ENCODE assay signal across 1 cellular context in the genomic region with DNA sequence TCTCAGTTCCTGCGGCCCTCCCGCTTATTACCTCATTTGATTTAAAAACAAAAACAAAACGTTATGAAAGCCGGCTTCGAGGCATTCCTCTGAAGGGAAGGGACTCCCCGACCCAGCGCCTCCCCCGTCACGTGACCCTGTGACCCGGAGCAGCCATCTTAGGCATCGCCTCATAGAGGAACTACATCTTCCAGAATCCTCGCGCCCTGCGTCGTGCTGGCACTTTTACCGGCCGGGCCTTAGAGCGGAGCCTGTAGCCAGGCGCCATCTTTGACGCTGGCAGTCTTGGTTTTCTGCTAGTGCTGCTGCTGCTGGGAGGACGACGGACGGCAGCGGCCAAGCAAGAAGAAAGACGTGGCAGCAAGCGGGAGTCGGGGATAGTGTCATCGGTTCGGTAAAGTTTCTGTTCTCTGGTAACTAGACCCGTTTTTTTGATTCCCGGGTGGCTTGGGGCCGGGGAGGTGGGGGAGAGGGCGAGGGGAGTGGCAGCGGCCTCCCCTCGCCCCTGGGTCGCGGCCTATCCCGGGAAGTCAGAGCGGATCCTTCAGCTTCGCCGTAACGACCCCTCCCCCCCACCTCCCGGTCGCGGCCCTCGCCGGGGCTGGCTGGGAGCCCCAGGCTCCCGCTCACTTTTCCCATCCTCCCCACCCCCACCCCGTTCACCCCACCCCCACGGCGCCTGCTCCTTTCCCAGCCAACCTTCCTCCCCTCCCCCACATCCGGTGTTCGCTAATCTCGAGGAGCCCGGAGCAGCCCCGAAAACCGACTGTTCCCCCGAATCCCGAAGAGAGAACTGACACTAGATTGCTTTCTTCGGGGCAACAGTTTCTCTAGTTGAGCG.
TF ChIP-seq lines count a peak whose summit lies in the region.

A gene with protein sequence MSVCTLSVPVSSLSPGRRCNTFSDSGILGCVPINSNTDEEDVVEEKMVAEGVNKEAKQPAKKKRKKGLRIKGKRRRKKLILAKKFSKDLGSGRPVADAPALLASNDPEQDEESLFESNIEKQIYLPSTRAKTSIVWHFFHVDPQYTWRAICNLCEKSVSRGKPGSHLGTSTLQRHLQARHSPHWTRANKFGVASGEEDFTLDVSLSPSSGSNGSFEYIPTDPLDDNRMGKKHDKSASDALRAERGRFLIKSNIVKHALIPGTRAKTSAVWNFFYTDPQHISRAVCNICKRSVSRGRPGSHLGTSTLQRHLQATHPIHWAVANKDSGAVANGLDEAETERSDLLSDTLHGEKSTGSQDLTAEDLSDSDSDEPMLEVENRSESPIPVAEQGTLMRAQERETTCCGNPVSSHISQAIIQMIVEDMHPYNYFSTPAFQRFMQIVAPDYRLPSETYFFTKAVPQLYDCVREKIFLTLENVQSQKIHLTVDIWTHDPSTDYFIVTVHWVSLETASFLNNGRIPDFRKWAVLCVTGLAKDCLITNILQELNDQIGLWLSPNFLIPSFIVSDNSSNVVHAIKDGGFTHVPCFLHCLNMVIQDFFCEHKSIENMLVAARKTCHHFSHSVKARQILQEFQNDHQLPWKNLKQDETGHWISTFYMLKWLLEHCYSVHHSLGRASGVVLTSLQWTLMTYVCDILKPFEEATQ (N-terminal part only) (plus strand): TSS at position 242 of the 841 bp plus-strand sequence. CDS start 1,900 bp downstream, outside the sequence.
Gene ZC3H11A (plus strand): TSS at position 242 of the 841 bp plus-strand sequence. CDS start 21,448 bp downstream, outside the sequence.

TF ChIP-seq in GM12878, 131 proteins besides CTCF, POLR2A, EP300 and RAD21 (continued from another document and continues in another):
- TF ChIP-seq, protein P1, sequence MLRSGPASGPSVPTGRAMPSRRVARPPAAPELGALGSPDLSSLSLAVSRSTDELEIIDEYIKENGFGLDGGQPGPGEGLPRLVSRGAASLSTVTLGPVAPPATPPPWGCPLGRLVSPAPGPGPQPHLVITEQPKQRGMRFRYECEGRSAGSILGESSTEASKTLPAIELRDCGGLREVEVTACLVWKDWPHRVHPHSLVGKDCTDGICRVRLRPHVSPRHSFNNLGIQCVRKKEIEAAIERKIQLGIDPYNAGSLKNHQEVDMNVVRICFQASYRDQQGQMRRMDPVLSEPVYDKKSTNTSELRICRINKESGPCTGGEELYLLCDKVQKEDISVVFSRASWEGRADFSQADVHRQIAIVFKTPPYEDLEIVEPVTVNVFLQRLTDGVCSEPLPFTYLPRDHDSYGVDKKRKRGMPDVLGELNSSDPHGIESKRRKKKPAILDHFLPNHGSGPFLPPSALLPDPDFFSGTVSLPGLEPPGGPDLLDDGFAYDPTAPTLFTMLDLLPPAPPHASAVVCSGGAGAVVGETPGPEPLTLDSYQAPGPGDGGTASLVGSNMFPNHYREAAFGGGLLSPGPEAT (IDR thresholded peaks at IDR 0.05; ENCODE audit: low read depth): peak; percentile 82
- TF ChIP-seq FOS (IDR thresholded peaks at IDR 0.05; ENCODE audit: borderline replicate concordance, extremely low read depth, insufficient read length) (no peak), NR2F1 (conservative IDR thresholded peaks at IDR 0.05) (peak; percentile 84), CREB1 (IDR thresholded peaks at IDR 0.05; ENCODE audit: low read depth) (peak; percentile 93), RAD51 (IDR thresholded peaks at IDR 0.05) (peak; percentile 99), ZBTB11 (CRISPR knock-in tag; IDR thresholded peaks at IDR 0.05) (peak; percentile 66), SREBF2 (IDR thresholded peaks at IDR 0.05; ENCODE audit: low read length) (no peak), SPI1 (IDR thresholded peaks at IDR 0.05; ENCODE audit: borderline replicate concordance, insufficient read depth, low read depth, low read length) (peak; percentile 16; the same call in 1 of the 2 replicates), ZNF217 (IDR thresholded peaks at IDR 0.05) (no peak), CEBPB (IDR thresholded peaks at IDR 0.05; ENCODE audit: borderline replicate concordance in 1 of 2, low read depth in 2 of 2, low read length in 2 of 2) (no peak), MYC (IDR thresholded peaks at IDR 0.05; ENCODE audit: insufficient read depth, insufficient read length, insufficient replicate concordance, low read length, severe bottlenecking) (no peak), BACH1 (IDR thresholded peaks at IDR 0.05; ENCODE audit: borderline replicate concordance) (no peak), RELA (IDR thresholded peaks at IDR 0.05; ENCODE audit: borderline replicate concordance, partially characterized antibody) (peak; percentile 94), MYB (IDR thresholded peaks at IDR 0.05; ENCODE audit: borderline replicate concordance, low read depth, low read length) (no peak), HSF1 (IDR thresholded peaks at IDR 0.05; ENCODE audit: low read depth, low read length) (no peak), RB1 (IDR thresholded peaks at IDR 0.05; ENCODE audit: borderline replicate concordance) (0 out of 2 replicates have a peak, but pooled peaks have one; percentile 37), MTA3 (IDR thresholded peaks at IDR 0.05; ENCODE audit: borderline replicate concordance, low read length) (no peak), E2F4 (IDR thresholded peaks at IDR 0.05; ENCODE audit: low read depth, low read length) (no peak), ZNF207 (IDR thresholded peaks at IDR 0.05; ENCODE audit: borderline replicate concordance) (peak; percentile 92; the same call in 1 of the 2 replicates), TBL1XR1 (IDR thresholded peaks at IDR 0.05; ENCODE audit: low read depth, low read length) (no peak; the same call in none of the 2 replicates), MXI1 (IDR thresholded peaks at IDR 0.05; ENCODE audit: low read depth, low read length) (peak; percentile 59; the same call in 1 of the 2 replicates), NR2C2 (IDR thresholded peaks at IDR 0.05; ENCODE audit: borderline replicate concordance, control insufficient read depth, insufficient read length, low read depth) (no peak), YBX1 (IDR thresholded peaks at IDR 0.05) (no peak), ZBED1 (IDR thresholded peaks at IDR 0.05; ENCODE audit: borderline replicate concordance) (no peak), GABPA (IDR thresholded peaks at IDR 0.05; ENCODE audit: low read depth) (0 out of 2 replicates have a peak, but pooled peaks have one; percentile 63), HDAC2 (IDR thresholded peaks at IDR 0.05) (no peak), IKZF2 (IDR thresholded peaks at IDR 0.05) (peak in 1 of 2 experiments; percentile 9; a peak in 2 of 4 replicates), IKZF1 (conservative IDR thresholded peaks at IDR 0.05) (peak; percentile 96), SUZ12 (IDR thresholded peaks at IDR 0.05; ENCODE audit: unreplicated experiment) (no peak), NR2C1 (IDR thresholded peaks at IDR 0.05) (peak; percentile 93), CBX3 (IDR thresholded peaks at IDR 0.05; ENCODE audit: borderline replicate concordance, low read depth) (no peak), NBN (IDR thresholded peaks at IDR 0.05) (peak; percentile 65), STAT1 (conservative IDR thresholded peaks at IDR 0.05) (peak; percentile 49; the same call in 1 of the 2 replicates)
- TF ChIP-seq, protein P2, sequence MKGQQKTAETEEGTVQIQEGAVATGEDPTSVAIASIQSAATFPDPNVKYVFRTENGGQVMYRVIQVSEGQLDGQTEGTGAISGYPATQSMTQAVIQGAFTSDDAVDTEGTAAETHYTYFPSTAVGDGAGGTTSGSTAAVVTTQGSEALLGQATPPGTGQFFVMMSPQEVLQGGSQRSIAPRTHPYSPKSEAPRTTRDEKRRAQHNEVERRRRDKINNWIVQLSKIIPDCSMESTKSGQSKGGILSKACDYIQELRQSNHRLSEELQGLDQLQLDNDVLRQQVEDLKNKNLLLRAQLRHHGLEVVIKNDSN (IDR thresholded peaks at IDR 0.05; ENCODE audit: borderline replicate concordance, extremely low read length, insufficient read depth, low read depth, low read length): peak; percentile 94
- TF ChIP-seq, protein P3, sequence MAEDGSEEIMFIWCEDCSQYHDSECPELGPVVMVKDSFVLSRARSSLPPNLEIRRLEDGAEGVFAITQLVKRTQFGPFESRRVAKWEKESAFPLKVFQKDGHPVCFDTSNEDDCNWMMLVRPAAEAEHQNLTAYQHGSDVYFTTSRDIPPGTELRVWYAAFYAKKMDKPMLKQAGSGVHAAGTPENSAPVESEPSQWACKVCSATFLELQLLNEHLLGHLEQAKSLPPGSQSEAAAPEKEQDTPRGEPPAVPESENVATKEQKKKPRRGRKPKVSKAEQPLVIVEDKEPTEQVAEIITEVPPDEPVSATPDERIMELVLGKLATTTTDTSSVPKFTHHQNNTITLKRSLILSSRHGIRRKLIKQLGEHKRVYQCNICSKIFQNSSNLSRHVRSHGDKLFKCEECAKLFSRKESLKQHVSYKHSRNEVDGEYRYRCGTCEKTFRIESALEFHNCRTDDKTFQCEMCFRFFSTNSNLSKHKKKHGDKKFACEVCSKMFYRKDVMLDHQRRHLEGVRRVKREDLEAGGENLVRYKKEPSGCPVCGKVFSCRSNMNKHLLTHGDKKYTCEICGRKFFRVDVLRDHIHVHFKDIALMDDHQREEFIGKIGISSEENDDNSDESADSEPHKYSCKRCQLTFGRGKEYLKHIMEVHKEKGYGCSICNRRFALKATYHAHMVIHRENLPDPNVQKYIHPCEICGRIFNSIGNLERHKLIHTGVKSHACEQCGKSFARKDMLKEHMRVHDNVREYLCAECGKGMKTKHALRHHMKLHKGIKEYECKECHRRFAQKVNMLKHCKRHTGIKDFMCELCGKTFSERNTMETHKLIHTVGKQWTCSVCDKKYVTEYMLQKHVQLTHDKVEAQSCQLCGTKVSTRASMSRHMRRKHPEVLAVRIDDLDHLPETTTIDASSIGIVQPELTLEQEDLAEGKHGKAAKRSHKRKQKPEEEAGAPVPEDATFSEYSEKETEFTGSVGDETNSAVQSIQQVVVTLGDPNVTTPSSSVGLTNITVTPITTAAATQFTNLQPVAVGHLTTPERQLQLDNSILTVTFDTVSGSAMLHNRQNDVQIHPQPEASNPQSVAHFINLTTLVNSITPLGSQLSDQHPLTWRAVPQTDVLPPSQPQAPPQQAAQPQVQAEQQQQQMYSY (CRISPR knock-in tag; IDR thresholded peaks at IDR 0.05): peak; percentile 66; the same call in 1 of the 2 replicates
- TF ChIP-seq, protein P4, sequence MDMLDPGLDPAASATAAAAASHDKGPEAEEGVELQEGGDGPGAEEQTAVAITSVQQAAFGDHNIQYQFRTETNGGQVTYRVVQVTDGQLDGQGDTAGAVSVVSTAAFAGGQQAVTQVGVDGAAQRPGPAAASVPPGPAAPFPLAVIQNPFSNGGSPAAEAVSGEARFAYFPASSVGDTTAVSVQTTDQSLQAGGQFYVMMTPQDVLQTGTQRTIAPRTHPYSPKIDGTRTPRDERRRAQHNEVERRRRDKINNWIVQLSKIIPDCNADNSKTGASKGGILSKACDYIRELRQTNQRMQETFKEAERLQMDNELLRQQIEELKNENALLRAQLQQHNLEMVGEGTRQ (IDR thresholded peaks at IDR 0.05; ENCODE audit: borderline replicate concordance, low read depth, low read length): peak; percentile 95
- TF ChIP-seq, protein P5, sequence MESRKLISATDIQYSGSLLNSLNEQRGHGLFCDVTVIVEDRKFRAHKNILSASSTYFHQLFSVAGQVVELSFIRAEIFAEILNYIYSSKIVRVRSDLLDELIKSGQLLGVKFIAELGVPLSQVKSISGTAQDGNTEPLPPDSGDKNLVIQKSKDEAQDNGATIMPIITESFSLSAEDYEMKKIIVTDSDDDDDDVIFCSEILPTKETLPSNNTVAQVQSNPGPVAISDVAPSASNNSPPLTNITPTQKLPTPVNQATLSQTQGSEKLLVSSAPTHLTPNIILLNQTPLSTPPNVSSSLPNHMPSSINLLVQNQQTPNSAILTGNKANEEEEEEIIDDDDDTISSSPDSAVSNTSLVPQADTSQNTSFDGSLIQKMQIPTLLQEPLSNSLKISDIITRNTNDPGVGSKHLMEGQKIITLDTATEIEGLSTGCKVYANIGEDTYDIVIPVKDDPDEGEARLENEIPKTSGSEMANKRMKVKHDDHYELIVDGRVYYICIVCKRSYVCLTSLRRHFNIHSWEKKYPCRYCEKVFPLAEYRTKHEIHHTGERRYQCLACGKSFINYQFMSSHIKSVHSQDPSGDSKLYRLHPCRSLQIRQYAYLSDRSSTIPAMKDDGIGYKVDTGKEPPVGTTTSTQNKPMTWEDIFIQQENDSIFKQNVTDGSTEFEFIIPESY (IDR thresholded peaks at IDR 0.05): no peak
